ENCODE assay signal across 8 cellular contexts in the genomic region with DNA sequence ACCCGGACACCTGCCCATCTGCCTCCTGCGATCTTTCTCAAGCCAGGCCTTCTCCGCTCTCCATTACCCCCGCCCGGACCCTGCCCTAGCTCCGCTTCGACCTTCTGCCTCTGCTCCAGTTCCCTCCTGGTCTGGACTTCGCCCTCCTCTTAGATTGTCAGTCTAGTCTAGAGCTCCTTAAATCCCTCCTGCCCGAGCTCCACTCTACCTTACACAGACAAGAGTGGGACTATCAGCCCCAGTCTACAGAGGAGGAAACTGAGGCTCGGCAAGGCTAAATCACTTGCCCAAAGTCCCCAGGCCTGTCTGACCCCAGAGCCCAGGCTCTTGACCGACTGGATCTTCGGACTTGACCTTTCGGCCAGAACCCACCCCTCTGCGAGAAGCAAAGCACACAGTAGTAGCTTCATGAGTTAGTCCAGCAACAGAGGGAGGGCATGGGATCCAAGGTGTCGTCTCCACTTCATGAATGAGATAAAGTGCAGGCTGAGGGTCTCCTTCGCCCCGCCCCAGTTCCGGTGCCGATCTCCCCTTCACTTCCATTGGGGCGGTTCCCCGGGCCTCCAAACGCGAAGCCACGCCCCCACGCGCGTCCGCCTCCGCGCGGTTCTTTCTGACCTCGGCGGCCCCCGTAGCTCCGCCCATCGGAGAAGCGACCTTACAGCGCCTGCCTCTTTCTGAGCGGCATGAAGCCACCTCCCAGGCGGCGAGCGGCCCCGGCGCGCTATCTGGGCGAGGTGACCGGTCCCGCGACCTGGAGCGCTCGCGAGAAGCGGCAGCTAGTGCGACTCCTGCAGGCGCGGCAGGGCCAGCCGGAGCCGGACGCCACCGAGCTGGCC. TPM values are rescaled to one million over a fixed set of nuclear protein-coding genes. Genes with fewer than 3 reads are reported as not detected.
A peak's percentile ranks its signal among the peaks of the same experiment; 100 is the strongest.
DNase-seq lines count a peak whose midpoint lies in the region; ATAC-seq and TF ChIP-seq lines count a peak whose summit lies in the region.

A gene with protein sequence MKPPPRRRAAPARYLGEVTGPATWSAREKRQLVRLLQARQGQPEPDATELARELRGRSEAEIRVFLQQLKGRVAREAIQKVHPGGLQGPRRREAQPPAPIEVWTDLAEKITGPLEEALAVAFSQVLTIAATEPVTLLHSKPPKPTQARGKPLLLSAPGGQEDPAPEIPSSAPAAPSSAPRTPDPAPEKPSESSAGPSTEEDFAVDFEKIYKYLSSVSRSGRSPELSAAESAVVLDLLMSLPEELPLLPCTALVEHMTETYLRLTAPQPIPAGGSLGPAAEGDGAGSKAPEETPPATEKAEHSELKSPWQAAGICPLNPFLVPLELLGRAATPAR (plus strand): TSS at position 658 of the 839 bp plus-strand sequence. CDS start 29 bp downstream, at position 687.

- TF ChIP-seq CTCF in GM10266 (IDR thresholded peaks at IDR 0.05; ENCODE audit: control insufficient read depth, insufficient read depth, low read depth, missing control alignments) (no peak), cardiac muscle cell (IDR thresholded peaks at IDR 0.05; ENCODE audit: low read depth, low read length) (no peak), type B pancreatic cell (conservative IDR thresholded peaks at IDR 0.05) (no peak)

- peak within 1 kb of the TSS; percentile 73 for H3K27ac ChIP-seq in cardiac muscle cell

- peaks cover 39% of the 10 kb centered on the region for H3K27me3 ChIP-seq in cardiac muscle cell

- H3K4me1 ChIP-seq in cardiac muscle cell (ENCODE audit: low read depth), result peaks cover 5% of the 10 kb centered on the region

- ATAC-seq in HG02678 (IDR thresholded peaks at IDR 0.05; ENCODE audit: unreplicated experiment), result peak; percentile 53
- peak; percentile 58 for ATAC-seq in activated naive CD8-positive, alpha-beta T cell treated with anti-CD3 and anti-CD28 coated beads, Interleukin-2, amount 50 U/mL, for 24 hours

- H3K4me3 Mint-ChIP-seq in activated naive CD8-positive, alpha-beta T cell treated with anti-CD3 and anti-CD28 coated beads, Interleukin-2, amount 50 U/mL, for 24 hours, result peak within 1 kb of the TSS; percentile 79
- H3K4me3 Mint-ChIP-seq in type B pancreatic cell, result peak within 1 kb of the TSS; percentile 87

- peak within 1 kb of the TSS; percentile 49 for H3K4me3 ChIP-seq in cardiac muscle cell

- H3K36me3 ChIP-seq in cardiac muscle cell, result no peaks in the 10 kb centered on the region

- no peaks in the 10 kb centered on the region for H3K9me3 Mint-ChIP-seq in activated naive CD8-positive, alpha-beta T cell treated with anti-CD3 and anti-CD28 coated beads, Interleukin-2, amount 50 U/mL, for 24 hours
- H3K9me3 Mint-ChIP-seq in type B pancreatic cell, result no peaks in the 10 kb centered on the region

- DNase-seq in GM10266 (ENCODE audit: extremely low spot score) (peak; percentile 95), NCI-H1417 treated with DMSO at 0.1 percent for 48 hours (lab: John Stamatoyannopoulos, UW) (peak; percentile 75), SW480 (ENCODE audit: low spot score) (peak; percentile 93), cardiac muscle cell (ENCODE audit: low read depth in 1 of 2, low spot score in 1 of 2) (peak; percentile 95 to 97), pons (ENCODE audit: low spot score) (peak; percentile 79), type B pancreatic cell (ENCODE audit: extremely low spot score, unreplicated experiment) (peak; percentile 98)
- DNase-seq in activated naive CD8-positive, alpha-beta T cell treated with anti-CD3 and anti-CD28 coated beads, Interleukin-2, amount 50 U/mL, for 24 hours, result peak; percentile 97

- H3K27ac Mint-ChIP-seq in activated naive CD8-positive, alpha-beta T cell treated with anti-CD3 and anti-CD28 coated beads, Interleukin-2, amount 50 U/mL, for 24 hours, result peak within 1 kb of the TSS; percentile 87
- peak within 1 kb of the TSS; percentile 92 for H3K27ac Mint-ChIP-seq in type B pancreatic cell

- H3K9me3 ChIP-seq in cardiac muscle cell (ENCODE audit: low read depth), result no peaks in the 10 kb centered on the region

- peaks cover 31% of the 10 kb centered on the region for H3K27me3 Mint-ChIP-seq in activated naive CD8-positive, alpha-beta T cell treated with anti-CD3 and anti-CD28 coated beads, Interleukin-2, amount 50 U/mL, for 24 hours
- H3K27me3 Mint-ChIP-seq in type B pancreatic cell, result peaks cover 34% of the 10 kb centered on the region

- peaks cover 33% of the 10 kb centered on the region for H3K4me1 Mint-ChIP-seq in activated naive CD8-positive, alpha-beta T cell treated with anti-CD3 and anti-CD28 coated beads, Interleukin-2, amount 50 U/mL, for 24 hours
- H3K4me1 Mint-ChIP-seq in type B pancreatic cell (ENCODE audit: unreplicated experiment), result peaks cover 13% of the 10 kb centered on the region

- no peaks in the 10 kb centered on the region for H3K36me3 Mint-ChIP-seq in activated naive CD8-positive, alpha-beta T cell treated with anti-CD3 and anti-CD28 coated beads, Interleukin-2, amount 50 U/mL, for 24 hours (ENCODE audit: low read depth)
- no peaks in the 10 kb centered on the region for H3K36me3 Mint-ChIP-seq in type B pancreatic cell

RNA-seq across cellular contexts. Expression of the gene that starts here (rescaled TPM):
- total RNA-seq in cardiac muscle cell (22.1 and 42.1 TPM in 2 replicates), type B pancreatic cell (ENCODE audit: low replicate concordance) (13.7 and 15.0 TPM in 2 replicates)
- 22.5 and 31.4 TPM in 2 replicates for polyA plus RNA-seq in cardiac muscle cell

Comparison
In these comparisons a context has a peak if more than half of its experiments do, and no peak if none do; other contexts are left out.
1. Peak in every context shown above with its lines: DNase-seq, ATAC-seq, H3K4me3 ChIP-seq and H3K27ac ChIP-seq.